ENCODE assay signal across 13 cellular contexts in genomic region chr14:79584679-79585078, GRCh38.
DNase-seq lines count a peak whose midpoint lies in the region; ATAC-seq, FAIRE-seq and TF ChIP-seq lines count a peak whose summit lies in the region.
"Had no signal": no experiment of that assay in that cellular context is flagged by ENCODE, and none has a peak within 500 bp of the region (broad histone marks: within the 10 kb centered on the region; RNA-seq: fewer than 3 reads in every experiment).

No MANE protein-coding gene starts in this region.

- no peaks in the 10 kb centered on the region for H3K79me2 ChIP-seq in endothelial cell of umbilical vein (ENCODE audit: control insufficient read depth, insufficient read depth, low read length)
- no peaks in the 10 kb centered on the region for H3K79me2 ChIP-seq in trophoblast cell (ENCODE audit: control insufficient read depth, insufficient read depth, low read length, poor library complexity)

- no peak overlapping the region for H2BK120ac ChIP-seq in trophoblast cell (ENCODE audit: insufficient read depth, low read length, poor library complexity)

- FAIRE-seq in endothelial cell of umbilical vein (lab: Jason Lieb, UNC), result no peak
- FAIRE-seq: G401.6 had no signal

- H3K36me3 ChIP-seq in RWPE2 (ENCODE audit: low read depth) (no peaks in the 10 kb centered on the region), endothelial cell of umbilical vein (ENCODE audit: control insufficient read depth in 2 of 2, extremely low read depth in 1 of 2, insufficient read depth in 2 of 2, low read length in 2 of 2) (no peaks in the 10 kb centered on the region), trophoblast cell (ENCODE audit: control insufficient read depth in 1 of 2, insufficient read depth in 2 of 2, low read length in 2 of 2) (no peaks in the 10 kb centered on the region)

- CTCF ChIA-PET in endothelial cell of umbilical vein (lab: Charles Lee), result no interaction called here

- peak; percentile 12 for TF ChIP-seq CTCF in RWPE2 (IDR thresholded peaks at IDR 0.05; ENCODE audit: poor library complexity, severe bottlenecking)
- TF ChIP-seq CTCF in endothelial cell of umbilical vein (IDR thresholded peaks at IDR 0.05; ENCODE audit: extremely low read depth in 1 of 2, insufficient read depth in 1 of 2, low read depth in 1 of 2, low read length in 2 of 2), result no peak

- no peak overlapping the region for H2AK5ac ChIP-seq in trophoblast cell (ENCODE audit: low read length)

- no peak overlapping the region for H3K4ac ChIP-seq in trophoblast cell (ENCODE audit: low read depth, low read length)

- peaks cover 2% of the 10 kb centered on the region for H3K79me1 ChIP-seq in trophoblast cell (ENCODE audit: low read length)

- no peak overlapping the region for H4K91ac ChIP-seq in trophoblast cell (ENCODE audit: low read depth, low read length)

- H2AFZ ChIP-seq in endothelial cell of umbilical vein (ENCODE audit: low read depth, low read length), result no peak overlapping the region
- no peak overlapping the region for H2AFZ ChIP-seq in trophoblast cell (ENCODE audit: insufficient read depth, low read length, poor library complexity)

- TF ChIP-seq POLR2A in endothelial cell of umbilical vein (IDR thresholded peaks at IDR 0.05; ENCODE audit: low read depth, low read length), result no peak

- WGBS in trophoblast cell (ENCODE audit: extremely low coverage, insufficient coverage, insufficient read length), result no CpG with 5 or more reads among the region's 2 CpGs

- H2BK5ac ChIP-seq in trophoblast cell (ENCODE audit: low read depth, low read length, poor library complexity), result no peak overlapping the region

- no peaks in the 10 kb centered on the region for H4K20me1 ChIP-seq in endothelial cell of umbilical vein (replicated peaks; ENCODE audit: control insufficient read depth, extremely low read depth, insufficient read depth, low read length)

- no peak overlapping the region for H3K14ac ChIP-seq in trophoblast cell (ENCODE audit: low read length)

- POLR2A ChIA-PET in endothelial cell of umbilical vein (lab: Charles Lee), result no interaction called here

- no peak overlapping the region for H3K18ac ChIP-seq in trophoblast cell (ENCODE audit: low read length)

- no peak overlapping the region for H4K12ac ChIP-seq in trophoblast cell (ENCODE audit: low read depth, low read length)

- no peak overlapping the region for H3K23ac ChIP-seq in trophoblast cell (ENCODE audit: low read length)

- H2BK12ac ChIP-seq in trophoblast cell (ENCODE audit: low read length), result no peak overlapping the region

- peak; percentile 83 for DNase-seq in GM04504 (ENCODE audit: low read depth)
- DNase-seq in RWPE2 (ENCODE audit: low spot score), result no peak
- DNase-seq in endothelial cell of umbilical vein (ENCODE audit: low read depth, low spot score), result peak; percentile 26
- DNase-seq in trophoblast cell, result peak; percentile 29 to 52
- DNase-seq in SKM-1 treated with dmso at 0.1 percent for 144 hours (lab: John Stamatoyannopoulos, UW; ENCODE audit: unreplicated experiment), result no peak
- DNase-seq in NCI-H1436 (lab: John Stamatoyannopoulos, UW), result no peak
- DNase-seq in NCI-H345 (lab: John Stamatoyannopoulos, UW), result no peak
- no peak for DNase-seq in T-helper 9 cell
- DNase-seq: activated T-cell treated with anti-CD3 and anti-CD28 coated beads, Interleukin-2, amount 50 U/mL, for 24 hours; cortex of kidney; naive thymus-derived CD4-positive, alpha-beta T cell; stimulated activated naive CD4-positive, alpha-beta T cell treated with Interleukin-2 at 50 U/mL for 16 hours had no signal

- H3K4me2 ChIP-seq in endothelial cell of umbilical vein (ENCODE audit: insufficient read depth, low read length) (no peak overlapping the region), trophoblast cell (ENCODE audit: low read length) (no peak overlapping the region)

- H4K8ac ChIP-seq in trophoblast cell (ENCODE audit: low read depth, low read length), result no peak overlapping the region

- peak; percentile 77 for ATAC-seq in RWPE2 (ENCODE audit: low read depth)
- ATAC-seq: naive thymus-derived CD4-positive, alpha-beta T cell had no signal

- dilution Hi-C loops in endothelial cell of umbilical vein (cut with MboI; ENCODE audit: extremely low pct_ligation_motif_present, low sequenced_read_pairs), result no loop called here

- peaks cover 12% of the 10 kb centered on the region for H3K4me1 ChIP-seq in RWPE2 (ENCODE audit: insufficient read depth, poor library complexity, severe bottlenecking)
- H3K4me1 ChIP-seq in endothelial cell of umbilical vein (ENCODE audit: control insufficient read depth, extremely low read depth, insufficient read depth, low read length), result no peaks in the 10 kb centered on the region
- H3K4me1 ChIP-seq in trophoblast cell (ENCODE audit: control insufficient read depth in 1 of 2, insufficient read depth in 2 of 2, low read length in 2 of 2), result peaks cover 0 to 4% of the 10 kb centered on the region in 2 experiments

- H3K9ac ChIP-seq in endothelial cell of umbilical vein (replicated peaks; ENCODE audit: extremely low read depth, insufficient read depth, low read length), result no peak overlapping the region
- no peak overlapping the region for H3K9ac ChIP-seq in trophoblast cell (ENCODE audit: low read length)

- no peaks in the 10 kb centered on the region for H3K27me3 ChIP-seq in RWPE2 (ENCODE audit: insufficient read depth, poor library complexity, severe bottlenecking)
- no peaks in the 10 kb centered on the region for H3K27me3 ChIP-seq in endothelial cell of umbilical vein (ENCODE audit: control insufficient read depth in 2 of 2, insufficient read depth in 2 of 2, low read length in 2 of 2)
- H3K27me3 ChIP-seq in trophoblast cell (ENCODE audit: insufficient read depth, low read length), result no peaks in the 10 kb centered on the region

- no peaks in the 10 kb centered on the region for H3K9me1 ChIP-seq in endothelial cell of umbilical vein (replicated peaks; ENCODE audit: control insufficient read depth, extremely low read depth, insufficient read depth, low read length)

- H3K4me3 ChIP-seq in RWPE2 (ENCODE audit: severe bottlenecking) (no peak overlapping the region), endothelial cell of umbilical vein (replicated peaks in 1 of 3; ENCODE audit: insufficient read depth in 1 of 3, low read depth in 1 of 3, low read length in 3 of 3) (no peak overlapping the region), trophoblast cell (ENCODE audit: low read depth, low read length) (no peak overlapping the region)

- BruUV-seq in endothelial cell of umbilical vein (replicated peaks; lab: Mats Ljungman, UMichigan), result no TSS peak

- intact Hi-C loops in endothelial cell of umbilical vein (cut with micrococcal nuclease), result no loop called here

- no peak overlapping the region for H3K27ac ChIP-seq in RWPE2 (ENCODE audit: poor library complexity, severe bottlenecking)
- no peak overlapping the region for H3K27ac ChIP-seq in endothelial cell of umbilical vein (ENCODE audit: insufficient read depth, low read depth, low read length)
- H3K27ac ChIP-seq in trophoblast cell (ENCODE audit: low read depth, low read length), result no peak overlapping the region

- no peaks in the 10 kb centered on the region for H3K9me3 ChIP-seq in RWPE2 (ENCODE audit: severe bottlenecking)
- H3K9me3 ChIP-seq in endothelial cell of umbilical vein (replicated peaks; ENCODE audit: control insufficient read depth, insufficient read depth, low read length), result no peaks in the 10 kb centered on the region
- no peaks in the 10 kb centered on the region for H3K9me3 ChIP-seq in trophoblast cell (ENCODE audit: insufficient read depth, low read depth, low read length)

TF ChIP-seq in endothelial cell of umbilical vein, 7 proteins besides CTCF, POLR2A, EP300 and RAD21:
- TF ChIP-seq FOS (IDR thresholded peaks at IDR 0.05; ENCODE audit: borderline replicate concordance, insufficient read depth, low read length), result peak; percentile 86
- no peak for TF ChIP-seq JUN (IDR thresholded peaks at IDR 0.05; ENCODE audit: borderline replicate concordance, insufficient read depth, insufficient read length, low read depth)
- TF ChIP-seq, protein P1, sequence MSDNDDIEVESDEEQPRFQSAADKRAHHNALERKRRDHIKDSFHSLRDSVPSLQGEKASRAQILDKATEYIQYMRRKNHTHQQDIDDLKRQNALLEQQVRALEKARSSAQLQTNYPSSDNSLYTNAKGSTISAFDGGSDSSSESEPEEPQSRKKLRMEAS (IDR thresholded peaks at IDR 0.05; ENCODE audit: insufficient read depth, insufficient read length), result no peak

Comparison
In these comparisons a context has a peak if more than half of its experiments do, and no peak if none do; other contexts are left out.
1. DNase-seq: peak in GM04504 (single experiment), endothelial cell of umbilical vein (single experiment) and trophoblast cell (2 of 2); none in RWPE2 (single experiment), SKM-1 treated with dmso at 0.1 percent for 144 hours (single experiment), NCI-H1436 (single experiment), NCI-H345 (single experiment) and T-helper 9 cell (single experiment).